Comparison of ENCODE assay signal across 8 cellular contexts in the genomic region with DNA sequence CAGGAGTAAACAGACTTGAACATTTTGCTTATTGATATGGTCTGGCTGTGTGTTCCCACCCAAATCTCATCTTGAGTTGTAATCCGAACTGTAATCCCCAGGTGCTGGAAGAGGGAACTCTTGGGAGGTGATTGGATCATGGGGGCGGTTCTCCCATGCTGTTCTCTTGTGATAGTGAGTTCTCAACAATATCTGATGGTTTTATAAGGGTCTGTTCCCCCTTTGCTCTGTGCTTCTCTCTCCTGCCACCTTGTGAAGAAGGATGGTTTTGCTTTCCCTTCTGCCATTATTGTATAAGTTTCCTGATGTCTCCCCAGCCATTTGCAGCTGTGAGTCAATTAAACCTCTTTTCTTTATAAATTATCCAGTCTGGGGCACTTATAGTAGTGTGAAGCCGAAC. TPM values are rescaled to one million over a fixed set of nuclear protein-coding genes. Genes with fewer than 3 reads are reported as not detected.
DNase-seq lines count a peak whose midpoint lies in the region; ATAC-seq, FAIRE-seq and TF ChIP-seq lines count a peak whose summit lies in the region.

No MANE protein-coding gene starts in this region.

- H3K4me1 ChIP-seq in IMR-90 (ENCODE audit: control insufficient read depth, insufficient read depth, low read length) (no peaks in the 10 kb centered on the region; the same call in 1 of the 2 replicates), smooth muscle cell (ENCODE audit: low read depth) (peaks cover 13% of the 10 kb centered on the region)

- H3K79me1 ChIP-seq in IMR-90 (ENCODE audit: low read depth in 1 of 2, low read length in 2 of 2), result no peaks in the 10 kb centered on the region

- no peak overlapping the region for H2BK15ac ChIP-seq in IMR-90 (ENCODE audit: low read depth, low read length)

- H3K4me2 ChIP-seq in IMR-90 (ENCODE audit: low read depth, low read length) (no peak overlapping the region), smooth muscle cell (no peak overlapping the region)

- H2AK9ac ChIP-seq in IMR-90 (replicated peaks; ENCODE audit: low read depth, low read length, poor library complexity), result no peak overlapping the region

- no peak overlapping the region for H2BK120ac ChIP-seq in IMR-90 (ENCODE audit: low read depth, low read length)

- H3K9ac ChIP-seq in IMR-90 (ENCODE audit: low read depth, low read length), result no peak overlapping the region
- H3K9ac ChIP-seq in smooth muscle cell (ENCODE audit: low read depth), result no peak overlapping the region

- H3K14ac ChIP-seq in IMR-90 (replicated peaks; ENCODE audit: low read depth, low read length), result no peak overlapping the region

- H3K27me3 ChIP-seq in IMR-90 (ENCODE audit: control insufficient read depth, insufficient read depth, low read length), result peaks cover 49% of the 10 kb centered on the region
- H3K27me3 ChIP-seq in smooth muscle cell (ENCODE audit: low read depth), result no peaks in the 10 kb centered on the region

- no CpG with 5 or more reads among the region's 3 CpGs for WGBS in IMR-90 (ENCODE audit: extremely low coverage in 2 of 2, insufficient read length in 1 of 2), 2 experiments
- 55% methylated on average over 3 of the region's 3 CpGs for WGBS in smooth muscle cell (ENCODE audit: low lambda C conversion rate)

- no peak overlapping the region for H3K4ac ChIP-seq in IMR-90 (ENCODE audit: low read depth, low read length)

- TF ChIP-seq POLR2A in IMR-90 (IDR thresholded peaks at IDR 0.05; ENCODE audit: low read depth, low read length) (no peak), H54 (IDR thresholded peaks at IDR 0.05; ENCODE audit: low read depth, low read length) (no peak)

- H4K5ac ChIP-seq in IMR-90 (ENCODE audit: low read depth, low read length), result no peak overlapping the region

- H3K27ac ChIP-seq in IMR-90 (ENCODE audit: insufficient read depth, low read length) (no peak overlapping the region), smooth muscle cell (ENCODE audit: low read depth) (no peak overlapping the region)

- peak; percentile 68 for TF ChIP-seq RAD21 in IMR-90 (IDR thresholded peaks at IDR 0.05; ENCODE audit: low read length)

- no peak overlapping the region for H2AK5ac ChIP-seq in IMR-90 (ENCODE audit: low read depth, low read length)

- no peak overlapping the region for H4K91ac ChIP-seq in IMR-90 (ENCODE audit: insufficient read depth, low read depth, low read length)

- peak; percentile 58 for TF ChIP-seq CTCF in IMR-90 (conservative IDR thresholded peaks at IDR 0.05; ENCODE audit: low read depth, low read length)
- peak; percentile 80 for TF ChIP-seq CTCF in fibroblast of the aortic adventitia (IDR thresholded peaks at IDR 0.05; ENCODE audit: insufficient read depth, low read length)
- peak; percentile 44 for TF ChIP-seq CTCF in smooth muscle cell (IDR thresholded peaks at IDR 0.05; ENCODE audit: borderline replicate concordance, insufficient read depth, poor library complexity, severe bottlenecking)

- H3K18ac ChIP-seq in IMR-90 (ENCODE audit: low read depth, low read length), result no peak overlapping the region

- peaks cover 11% of the 10 kb centered on the region for H3F3A ChIP-seq in smooth muscle cell (ENCODE audit: low read depth)

- ATAC-seq in IMR-90 (ENCODE audit: low read depth), result peak; percentile 48
- ATAC-seq in GM18502 (IDR thresholded peaks at IDR 0.05; ENCODE audit: poor library complexity, unreplicated experiment), result no peak

- H2BK20ac ChIP-seq in IMR-90 (ENCODE audit: low read depth, low read length), result no peak overlapping the region

- no peak overlapping the region for H3K56ac ChIP-seq in IMR-90 (ENCODE audit: extremely low read depth, insufficient read depth, low read length)

- no peaks in the 10 kb centered on the region for H3K79me2 ChIP-seq in smooth muscle cell (ENCODE audit: low read depth)

- H3K4me3 ChIP-seq in IMR-90 (ENCODE audit: insufficient read depth, low read depth, low read length), result no peak overlapping the region
- no peak overlapping the region for H3K4me3 ChIP-seq in fibroblast of the aortic adventitia (ENCODE audit: low read depth, low read length)
- no peak overlapping the region for H3K4me3 ChIP-seq in smooth muscle cell

- H3K9me1 ChIP-seq in IMR-90 (ENCODE audit: insufficient read depth, low read length), result no peaks in the 10 kb centered on the region

- no peaks in the 10 kb centered on the region for H4K20me1 ChIP-seq in IMR-90 (ENCODE audit: insufficient read depth, low read length)
- H4K20me1 ChIP-seq in smooth muscle cell (ENCODE audit: low read depth), result no peaks in the 10 kb centered on the region

- FAIRE-seq in RCC 7860 (lab: Jason Lieb, UNC), result no peak
- FAIRE-seq in H54 (lab: Jason Lieb, UNC), result no peak

- H2BK5ac ChIP-seq in IMR-90 (ENCODE audit: low read depth, low read length, poor library complexity, severe bottlenecking), result no peak overlapping the region

- DNase-seq in DMS53 (lab: John Stamatoyannopoulos, UW) (peak; percentile 62), IMR-90 (peak; percentile 37), RCC 7860 (ENCODE audit: low spot score) (peak; percentile 10), fibroblast of the aortic adventitia (ENCODE audit: low read depth) (peak; percentile 66), smooth muscle cell (lab: John Stamatoyannopoulos, UW; ENCODE audit: unreplicated experiment) (no peak), UCSD-AML1 (lab: John Stamatoyannopoulos, UW; ENCODE audit: unreplicated experiment) (no peak), H54 (ENCODE audit: insufficient read length, low spot score) (no peak)

- H3K9me3 ChIP-seq in IMR-90 (ENCODE audit: control insufficient read depth, insufficient read depth, low read length) (no peaks in the 10 kb centered on the region), smooth muscle cell (replicated peaks; ENCODE audit: low read depth) (no peaks in the 10 kb centered on the region)

- H2AFZ ChIP-seq in IMR-90 (replicated peaks; ENCODE audit: low read length, poor library complexity) (no peak overlapping the region), smooth muscle cell (ENCODE audit: low read depth) (no peak overlapping the region)

- dilution Hi-C loops in IMR-90 (cut with HindIII; ENCODE audit: low sequenced_read_pairs, unreplicated experiment), result no loop called here

- intact Hi-C loops in IMR-90 (cut with micrococcal nuclease), result loop anchor here (1.0 kb wide), 1 partner anchor 478 kb away; no protein-coding TSS in a partner anchor

- no peak overlapping the region for H4K8ac ChIP-seq in IMR-90 (ENCODE audit: low read depth in 2 of 2, low read length in 2 of 2)

- POLR2A ChIA-PET in IMR-90 (lab: Charles Lee; ENCODE audit: unreplicated experiment), result interaction anchor here (0.6 kb wide), 1 partner anchor 16 kb away, joined by 3 read pairs; no protein-coding TSS in a partner anchor

- H3K23ac ChIP-seq in IMR-90 (ENCODE audit: low read depth, low read length), result no peak overlapping the region

- BruUV-seq in IMR-90 (replicated peaks; lab: Mats Ljungman, UMichigan), result no TSS peak

- in situ Hi-C loops in IMR-90 (cut with MboI; ENCODE audit: low sequenced_read_pairs), result no loop called here

- H3K36me3 ChIP-seq in IMR-90 (ENCODE audit: control insufficient read depth, insufficient read depth, low read length) (no peaks in the 10 kb centered on the region), smooth muscle cell (ENCODE audit: low read depth) (no peaks in the 10 kb centered on the region)

- CTCF ChIA-PET in IMR-90 (lab: Yijun Ruan, JAX), result interaction anchor here (0.5 to 1.9 kb wide), 11 partner anchors 12 to 496 kb away, joined by 3 to 8 read pairs (median 3); a partner anchor contains a TSS

TF ChIP-seq in IMR-90, 13 proteins besides CTCF, POLR2A, EP300 and RAD21:
- TF ChIP-seq NFE2L2 (IDR thresholded peaks at IDR 0.05; ENCODE audit: low read depth, low read length), result no peak
- no peak for TF ChIP-seq CHD1 (IDR thresholded peaks at IDR 0.05; ENCODE audit: low read depth, low read length)
- peak; percentile 57 for TF ChIP-seq SMC3 (IDR thresholded peaks at IDR 0.05; ENCODE audit: low read depth, low read length)
- no peak for TF ChIP-seq MAFK (IDR thresholded peaks at IDR 0.05; ENCODE audit: low read depth, low read length)

RNA-seq across cellular contexts. Expression of a gene that starts 40.0 kb away (rescaled TPM):
- total RNA-seq in IMR-90 (2012; rRNA removed) (3.2 and 3.6 TPM in 2 replicates), fibroblast of the aortic adventitia (ENCODE audit: low replicate concordance) (12.2 and 36.1 TPM in 2 replicates), smooth muscle cell (25.0 and 42.2 TPM in 2 replicates)
- polyA plus RNA-seq in IMR-90 (2012; rRNA removed) (1.7 and 1.8 TPM in 2 replicates), smooth muscle cell (29.9 and 41.8 TPM in 2 replicates)
- 1.6 and 1.7 TPM in 2 replicates for polyA plus RNA-seq in IMR-90 (2012; cell fraction: cytosol; rRNA removed)
- 3.5 and 10.1 TPM in 2 replicates for polyA plus RNA-seq in IMR-90 (2012; cell fraction: nucleus; rRNA removed; ENCODE audit: low replicate concordance)

Comparison
In these comparisons a context has a peak if more than half of its experiments do, and no peak if none do; other contexts are left out.
1. DNase-seq: peak in DMS53 (single experiment), IMR-90 (single experiment), RCC 7860 (single experiment) and fibroblast of the aortic adventitia (single experiment); none in smooth muscle cell (single experiment), UCSD-AML1 (single experiment) and H54 (single experiment).
2. Peak in every context shown above with its lines, with median percentiles within 50 percentile points of each other: CTCF ChIP-seq.